26 cellular contexts compared by ENCODE assay signal in the genomic region with DNA sequence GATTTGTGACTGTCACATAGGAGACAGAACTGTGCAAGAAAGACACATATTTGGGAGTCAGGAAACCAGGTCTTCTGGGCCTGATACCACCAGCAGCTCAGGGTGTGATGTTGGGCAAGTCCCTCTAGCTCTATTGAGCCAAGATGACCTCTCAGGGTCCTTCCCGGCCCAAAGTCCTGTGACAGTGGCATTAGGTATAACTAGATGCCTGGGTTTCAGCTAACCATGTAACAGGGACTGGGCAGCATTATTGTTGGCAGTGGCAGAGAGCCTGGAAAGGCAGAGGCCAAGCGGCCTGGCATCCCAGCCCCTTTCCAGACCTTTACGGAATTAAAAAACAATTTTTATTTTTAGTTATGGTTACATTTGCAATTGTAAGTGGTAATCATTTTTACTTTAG. TPM values are rescaled to one million over a fixed set of nuclear protein-coding genes. Genes with fewer than 3 reads are reported as not detected.
DNase-seq lines count a peak whose midpoint lies in the region; ATAC-seq and TF ChIP-seq lines count a peak whose summit lies in the region.
"Had no signal": no experiment of that assay in that cellular context is flagged by ENCODE, and none has a peak within 500 bp of the region (broad histone marks: within the 10 kb centered on the region; RNA-seq: fewer than 3 reads in every experiment).

No MANE protein-coding gene starts in this region.

- H3K4me2 ChIP-seq in mesendoderm (ENCODE audit: low read length): no peak overlapping the region

- H4K5ac ChIP-seq in mesendoderm (ENCODE audit: low read length): no peak overlapping the region

- H2BK120ac ChIP-seq in mesendoderm (ENCODE audit: low read depth, low read length): no peak overlapping the region

- H3K4me3 ChIP-seq in heart right ventricle: no peak overlapping the region
- H3K4me3 ChIP-seq in right atrium auricular region: no peak overlapping the region
- H3K4me3 ChIP-seq in gastrocnemius medialis: no peak overlapping the region
- no peak overlapping the region for H3K4me3 ChIP-seq in aorta (ENCODE audit: low read length in 2 of 2)
- H3K4me3 ChIP-seq in mesendoderm (ENCODE audit: low read length): no peak overlapping the region
- H3K4me3 ChIP-seq: breast epithelium, GM23248, ovary, SJCRH30 had no signal

- peak in 1 of 8 donors; percentile 37 for ATAC-seq in heart right ventricle
- no peak for ATAC-seq in left cardiac atrium
- peak; percentile 25 to 59 for ATAC-seq in gastrocnemius medialis
- ATAC-seq in aorta (ENCODE audit: low FRiP score): peak; percentile 52
- ATAC-seq: activated CD8-positive, alpha-beta T cell treated with anti-CD3 and anti-CD28 coated beads for 36 hours had no signal

- H2AK5ac ChIP-seq in mesendoderm (ENCODE audit: low read length): no peak overlapping the region

- TF ChIP-seq POLR2A in gastrocnemius medialis (IDR thresholded peaks at IDR 0.05): no peak

- intact Hi-C loops in heart right ventricle (cut with DNase I): loop anchor here in 3 of 10 donors (5.0 kb wide), 3 partner anchors 37 to 47 kb away; no protein-coding TSS in a partner anchor
- intact Hi-C loops in left cardiac atrium (cut with DNase I): no loop called here
- intact Hi-C loops in gastrocnemius medialis (cut with DNase I; ENCODE audit: low total_unique reads): no loop called here
- intact Hi-C loops in aorta (cut with DNase I): loop anchor here in 1 of 2 donors (5.0 to 10.0 kb wide), 3 partner anchors 42 to 470 kb away; no protein-coding TSS in a partner anchor

- H3K23ac ChIP-seq in mesendoderm (ENCODE audit: low read length): no peak overlapping the region

- no peaks in the 10 kb centered on the region for H3K9me3 ChIP-seq in heart right ventricle
- no peaks in the 10 kb centered on the region for H3K9me3 ChIP-seq in right atrium auricular region
- no peaks in the 10 kb centered on the region for H3K9me3 ChIP-seq in gastrocnemius medialis
- no peaks in the 10 kb centered on the region for H3K9me3 ChIP-seq in aorta (ENCODE audit: control insufficient read depth, low read length)
- H3K9me3 ChIP-seq: breast epithelium, ovary, SJCRH30 had no signal

- in situ Hi-C loops in gastrocnemius medialis (cut with MboI; ENCODE audit: low sequenced_read_pairs in 4 of 4): loop anchor here in 1 of 4 donors (5.0 kb wide), 1 partner anchor 47 kb away; no protein-coding TSS in a partner anchor

- H4K8ac ChIP-seq in mesendoderm (ENCODE audit: low read depth, low read length): no peak overlapping the region

- no peak overlapping the region for H3K4ac ChIP-seq in mesendoderm (ENCODE audit: low read depth, low read length)

- 41 to 63% methylated on average over 3 of the region's 3 CpGs for WGBS in heart right ventricle, 2 donors
- 5 to 6% methylated on average over 3 of the region's 3 CpGs for WGBS in aorta, 2 donors
- WGBS in mesendoderm (ENCODE audit: extremely low coverage, insufficient coverage, low lambda C conversion rate): no CpG with 5 or more reads among the region's 3 CpGs

- H2BK5ac ChIP-seq in mesendoderm (ENCODE audit: low read length): no peak overlapping the region

- H3K27me3 ChIP-seq in heart right ventricle: no peaks in the 10 kb centered on the region
- H3K27me3 ChIP-seq in right atrium auricular region: no peaks in the 10 kb centered on the region
- no peaks in the 10 kb centered on the region for H3K27me3 ChIP-seq in gastrocnemius medialis
- H3K27me3 ChIP-seq in aorta (ENCODE audit: control insufficient read depth in 1 of 2, insufficient read depth in 2 of 2, low read length in 1 of 2): no peaks in the 10 kb centered on the region
- no peaks in the 10 kb centered on the region for H3K27me3 ChIP-seq in mesendoderm (ENCODE audit: insufficient read depth, low read length, poor library complexity)
- H3K27me3 ChIP-seq: breast epithelium, ovary, SJCRH30 had no signal

- H3K56ac ChIP-seq in mesendoderm (ENCODE audit: low read length): no peak overlapping the region

- TF ChIP-seq CTCF in heart right ventricle (IDR thresholded peaks at IDR 0.05) (no peak), right atrium auricular region (IDR thresholded peaks at IDR 0.05) (no peak), gastrocnemius medialis (IDR thresholded peaks at IDR 0.05 in 4 of 5, conservative IDR thresholded peaks at IDR 0.05 in 1 of 5) (no peak)

- H3K4me1 ChIP-seq in heart right ventricle (peaks cover 44 to 100% (median 90%) of the 10 kb centered on the region in 9 donors), right atrium auricular region (peaks cover 0 to 91% of the 10 kb centered on the region in 2 donors), gastrocnemius medialis (peaks cover 89 to 96% of the 10 kb centered on the region in 2 donors), aorta (ENCODE audit: control insufficient read depth in 1 of 2, insufficient read depth in 2 of 2, low read length in 2 of 2) (peaks cover 3 to 24% of the 10 kb centered on the region in 2 donors), mesendoderm (ENCODE audit: control insufficient read depth, low read depth, low read length) (no peaks in the 10 kb centered on the region)

- no peak overlapping the region for H3K9ac ChIP-seq in mesendoderm (ENCODE audit: low read length)
- H3K9ac ChIP-seq: GM23248 had no signal

- H2BK15ac ChIP-seq in mesendoderm (replicated peaks; ENCODE audit: low read depth): no peak overlapping the region

- H3K36me3 ChIP-seq in heart right ventricle (peaks cover 0 to 62% (median 0%) of the 10 kb centered on the region in 9 donors), right atrium auricular region (peaks cover 7% of the 10 kb centered on the region), gastrocnemius medialis (no peaks in the 10 kb centered on the region), aorta (ENCODE audit: control insufficient read depth in 1 of 2, insufficient read depth in 2 of 2, low read length in 1 of 2) (no peaks in the 10 kb centered on the region), mesendoderm (ENCODE audit: control insufficient read depth, insufficient read depth, low read length) (no peaks in the 10 kb centered on the region)
- H3K36me3 ChIP-seq: breast epithelium, ovary had no signal

- H3K27ac ChIP-seq in heart right ventricle: peak overlapping the region; percentile 3 to 91 (median 86)
- H3K27ac ChIP-seq in right atrium auricular region: peak overlapping the region; percentile 81 to 90
- H3K27ac ChIP-seq in gastrocnemius medialis: peak overlapping the region; percentile 75 to 86 (median 81)
- peak overlapping the region; percentile 68 to 91 for H3K27ac ChIP-seq in aorta (ENCODE audit: low read depth in 1 of 2, low read length in 2 of 2)
- H3K27ac ChIP-seq in mesendoderm (ENCODE audit: low read depth, low read length): no peak overlapping the region
- H3K27ac ChIP-seq: breast epithelium, GM23248, ovary, SJCRH30 had no signal

- H3K18ac ChIP-seq in mesendoderm (ENCODE audit: low read length): no peak overlapping the region

- DNase-seq in heart right ventricle (no peak), left cardiac atrium (no peak), right atrium auricular region (ENCODE audit: low spot score) (no peak), gastrocnemius medialis (peak in 1 of 2 donors; percentile 67), aorta (no peak), midbrain (lab: John Stamatoyannopoulos, UW) (no peak), mesendoderm (no peak), glomerular visceral epithelial cell (ENCODE audit: extremely low spot score) (no peak)
- DNase-seq: activated CD8-positive, alpha-beta memory T cell treated with anti-CD3 and anti-CD28 coated beads, Interleukin-2, amount 50 U/mL, for 48 hours; activated CD8-positive, alpha-beta T cell treated with anti-CD3 and anti-CD28 coated beads for 36 hours; activated naive CD4-positive, alpha-beta T cell treated with anti-CD3 and anti-CD28 coated beads, Interleukin-2, amount 10 ng/mL, durations not matched to agents 7 days and 5 days; amniotic stem cell; DMS79; effector CD4-positive, alpha-beta T cell; GDM1; GM23248; islet precursor cell; NCI-H1048; NCI-H1694; NCI-H82; ovary; SJCRH30; stimulated activated CD4-positive, alpha-beta T cell treated with anti-CD3 and anti-CD28 coated beads, Interleukin-2, amount 100 ng/mL, for 24 hours; SW 1271; trophoblast cell had no signal

- H3K79me1 ChIP-seq in mesendoderm (ENCODE audit: low read length): peaks cover 16% of the 10 kb centered on the region

- H3K79me2 ChIP-seq in mesendoderm (ENCODE audit: control insufficient read depth, insufficient read depth, low read length): peaks cover 2% of the 10 kb centered on the region

RNA-seq across cellular contexts. Expression of a gene that starts 10.4 kb away (rescaled TPM):
- total RNA-seq in heart right ventricle (10 to 100 TPM; 24.1 to 47.6 (median 35.5) TPM), left cardiac atrium (10 to 100 TPM; 20.5 to 22.8 TPM), right atrium auricular region (10 to 100 TPM; 15.8 to 19.4 TPM), gastrocnemius medialis (10 to 100 TPM; 19.3 to 56.6 (median 27.1) TPM), aorta (10 to 100 TPM; 33.6 to 50.5 TPM)
- polyA plus RNA-seq in heart right ventricle (10 to 100 TPM in 1 of 2 donors, 1 to 10 TPM in 1; 6.1 to 21.7 TPM), aorta (1 to 10 TPM; 4.4 to 7.7 TPM)
- 11.1 TPM for polyA plus RNA-seq in mesendoderm (2013, experiment 1 of 2)
- polyA plus RNA-seq in mesendoderm (2013, experiment 2 of 2): 11.8 TPM

Comparison
In these comparisons a context has a peak if more than half of its experiments do, and no peak if none do; other contexts are left out.
1. ATAC-seq: peak in gastrocnemius medialis (2 of 2) and aorta (single experiment); none in left cardiac atrium (0 of 2).